11 cellular contexts compared by ENCODE assay signal in genomic region chr1:231416896-231417295, GRCh38. TPM values are rescaled to one million over a fixed set of nuclear protein-coding genes. Genes with fewer than 3 reads are reported as not detected.
DNase-seq lines count a peak whose midpoint lies in the region; ATAC-seq, FAIRE-seq and TF ChIP-seq lines count a peak whose summit lies in the region.
"Had no signal": no experiment of that assay in that cellular context is flagged by ENCODE, and none has a peak within 500 bp of the region (broad histone marks: within the 10 kb centered on the region; RNA-seq: fewer than 3 reads in every experiment).

No MANE protein-coding gene starts in this region.

- no peaks in the 10 kb centered on the region for H3K27me3 ChIP-seq in right cardiac atrium (ENCODE audit: control insufficient read depth, insufficient read depth)
- no peaks in the 10 kb centered on the region for H3K27me3 ChIP-seq in upper lobe of right lung
- H3K27me3 ChIP-seq in colonic mucosa, result no peaks in the 10 kb centered on the region

- peaks cover 62% of the 10 kb centered on the region for H3K36me3 Mint-ChIP-seq in activated CD8-positive, alpha-beta T cell treated with anti-CD3 and anti-CD28 coated beads, Interleukin-2, amount 10 ng/mL, durations not matched to agents 7 days and 5 days (ENCODE audit: low read depth)

- no peaks in the 10 kb centered on the region for H3K9me3 Mint-ChIP-seq in activated CD8-positive, alpha-beta T cell treated with anti-CD3 and anti-CD28 coated beads, Interleukin-2, amount 10 ng/mL, durations not matched to agents 7 days and 5 days (ENCODE audit: insufficient read depth)

- peak overlapping the region in 1 of 2 donors; percentile 16 for H3K9ac ChIP-seq in kidney (ENCODE audit: low read length in 2 of 2)
- no peak overlapping the region for H3K9ac ChIP-seq in colonic mucosa (ENCODE audit: low read depth in 2 of 2, low read length in 2 of 2)

- peaks cover 63% of the 10 kb centered on the region for H3K4me1 Mint-ChIP-seq in activated CD8-positive, alpha-beta T cell treated with anti-CD3 and anti-CD28 coated beads, Interleukin-2, amount 10 ng/mL, durations not matched to agents 7 days and 5 days (ENCODE audit: low read depth)

- no peak overlapping the region for H3K27ac Mint-ChIP-seq in activated CD8-positive, alpha-beta T cell treated with anti-CD3 and anti-CD28 coated beads, Interleukin-2, amount 10 ng/mL, durations not matched to agents 7 days and 5 days

- H3K4me3 Mint-ChIP-seq in activated CD8-positive, alpha-beta T cell treated with anti-CD3 and anti-CD28 coated beads, Interleukin-2, amount 10 ng/mL, durations not matched to agents 7 days and 5 days, result peak overlapping the region; percentile 91

- no peak for TF ChIP-seq CTCF in kidney (IDR thresholded peaks at IDR 0.05; ENCODE audit: borderline replicate concordance, extremely low read depth, insufficient read depth)
- TF ChIP-seq CTCF in upper lobe of right lung (IDR thresholded peaks at IDR 0.05), result no peak
- TF ChIP-seq CTCF in colonic mucosa (IDR thresholded peaks at IDR 0.05), result no peak

- POLR2A ChIA-PET in activated CD8-positive, alpha-beta T cell treated with anti-CD3 and anti-CD28 coated beads, Interleukin-2, amount 10 ng/mL, durations not matched to agents 7 days and 5 days (lab: Charles Lee), result no interaction called here

- H3K4me3 ChIP-seq in right cardiac atrium (ENCODE audit: low read length) (peak overlapping the region; percentile 93), kidney (ENCODE audit: low read length in 2 of 2) (peak overlapping the region; percentile 19 to 79), upper lobe of right lung (peak overlapping the region; percentile 9), colonic mucosa (no peak overlapping the region)

- 10% methylated on average over 1 of the region's 1 CpG for WGBS in right cardiac atrium

- H3K36me3 ChIP-seq in kidney (ENCODE audit: control insufficient read depth in 1 of 2, insufficient read depth in 2 of 2, low read length in 2 of 2), result no peaks in the 10 kb centered on the region
- H3K36me3 ChIP-seq in upper lobe of right lung, result peaks cover 5% of the 10 kb centered on the region
- no peaks in the 10 kb centered on the region for H3K36me3 ChIP-seq in colonic mucosa

- no peaks in the 10 kb centered on the region for H3K27me3 Mint-ChIP-seq in activated CD8-positive, alpha-beta T cell treated with anti-CD3 and anti-CD28 coated beads, Interleukin-2, amount 10 ng/mL, durations not matched to agents 7 days and 5 days (ENCODE audit: low read depth)

- DNase-seq in right cardiac atrium (no peak), left cardiac atrium (no peak), kidney (no peak), upper lobe of right lung (no peak), NOMO-1 treated with dmso at 0.1 percent for 144 hours (lab: John Stamatoyannopoulos, UW; ENCODE audit: unreplicated experiment) (no peak), colonic mucosa (no peak)
- DNase-seq in activated CD8-positive, alpha-beta T cell treated with anti-CD3 and anti-CD28 coated beads, Interleukin-2, amount 10 ng/mL, durations not matched to agents 7 days and 5 days, result no peak
- DNase-seq: NCI-H524 treated with DMSO at 0.1 percent for 48 hours, nucleus accumbens, T1000 had no signal

- intact Hi-C loops in right cardiac atrium (cut with DNase I) (loop anchor here in 2 of 4 donors (10.0 kb wide), 2 partner anchors 52 to 62 kb away; no protein-coding TSS in a partner anchor), left cardiac atrium (cut with DNase I) (loop anchor here in 1 of 2 donors (10.0 kb wide), 1 partner anchor 52 kb away; no protein-coding TSS in a partner anchor), kidney (cut with DNase I) (no loop called here), upper lobe of right lung (cut with DNase I) (no loop called here), colonic mucosa (cut with DNase I) (loop anchor here (5.0 kb wide), 1 partner anchor 110 kb away; the partner anchor contains the start of gene TSNAX)

- CTCF ChIA-PET in activated CD8-positive, alpha-beta T cell treated with anti-CD3 and anti-CD28 coated beads, Interleukin-2, amount 10 ng/mL, durations not matched to agents 7 days and 5 days (lab: Charles Lee), result no interaction called here

- H3K4me1 ChIP-seq in right cardiac atrium (ENCODE audit: control insufficient read depth, insufficient read depth, low read length) (peaks cover 4% of the 10 kb centered on the region), kidney (ENCODE audit: control insufficient read depth in 1 of 2, insufficient read depth in 1 of 2, low read depth in 1 of 2, low read length in 2 of 2) (peaks cover 6 to 15% of the 10 kb centered on the region in 2 donors), upper lobe of right lung (peaks cover 53% of the 10 kb centered on the region), colonic mucosa (peaks cover 11% of the 10 kb centered on the region)

- no peak overlapping the region for H3K27ac ChIP-seq in right cardiac atrium (ENCODE audit: low read length)
- no peak overlapping the region for H3K27ac ChIP-seq in kidney (ENCODE audit: low read depth in 2 of 2, low read length in 2 of 2)
- no peak overlapping the region for H3K27ac ChIP-seq in upper lobe of right lung
- no peak overlapping the region for H3K27ac ChIP-seq in colonic mucosa

- ATAC-seq in right cardiac atrium (no peak), left cardiac atrium (no peak), upper lobe of right lung (no peak), HG02973 (IDR thresholded peaks at IDR 0.05; ENCODE audit: unreplicated experiment) (no peak)
- ATAC-seq in activated CD8-positive, alpha-beta T cell treated with anti-CD3 and anti-CD28 coated beads, Interleukin-2, amount 10 ng/mL, durations not matched to agents 7 days and 5 days, result no peak

- no peak for FAIRE-seq in kidney (lab: Jason Lieb, UNC)

- H3K9me3 ChIP-seq in right cardiac atrium (ENCODE audit: control insufficient read depth, low read length) (no peaks in the 10 kb centered on the region), kidney (ENCODE audit: control insufficient read depth in 1 of 2, low read length in 2 of 2) (no peaks in the 10 kb centered on the region), upper lobe of right lung (no peaks in the 10 kb centered on the region), colonic mucosa (no peaks in the 10 kb centered on the region)

RNA-seq across cellular contexts. Expression of gene EGLN1, which starts 5.2 kb away (rescaled TPM):
- total RNA-seq in right cardiac atrium (10 to 100 TPM; 54.1 to 79.9 (median 71.0) TPM), left cardiac atrium (10 to 100 TPM; 53.6 to 85.0 TPM), kidney (38.8 TPM), upper lobe of right lung (23.5 TPM), colonic mucosa (10 to 100 TPM; 36.6 to 79.1 TPM)
- polyA plus RNA-seq in right cardiac atrium (27.9 TPM), kidney (ENCODE audit: insufficient read depth, low read depth, low replicate concordance) (12.2 TPM)
- total RNA-seq in activated CD8-positive, alpha-beta T cell treated with anti-CD3 and anti-CD28 coated beads, Interleukin-2, amount 10 ng/mL, durations not matched to agents 7 days and 5 days, result 10 to 100 TPM; 30.5 to 32.6 TPM
